18 cellular contexts compared by ENCODE assay signal in the genomic region with DNA sequence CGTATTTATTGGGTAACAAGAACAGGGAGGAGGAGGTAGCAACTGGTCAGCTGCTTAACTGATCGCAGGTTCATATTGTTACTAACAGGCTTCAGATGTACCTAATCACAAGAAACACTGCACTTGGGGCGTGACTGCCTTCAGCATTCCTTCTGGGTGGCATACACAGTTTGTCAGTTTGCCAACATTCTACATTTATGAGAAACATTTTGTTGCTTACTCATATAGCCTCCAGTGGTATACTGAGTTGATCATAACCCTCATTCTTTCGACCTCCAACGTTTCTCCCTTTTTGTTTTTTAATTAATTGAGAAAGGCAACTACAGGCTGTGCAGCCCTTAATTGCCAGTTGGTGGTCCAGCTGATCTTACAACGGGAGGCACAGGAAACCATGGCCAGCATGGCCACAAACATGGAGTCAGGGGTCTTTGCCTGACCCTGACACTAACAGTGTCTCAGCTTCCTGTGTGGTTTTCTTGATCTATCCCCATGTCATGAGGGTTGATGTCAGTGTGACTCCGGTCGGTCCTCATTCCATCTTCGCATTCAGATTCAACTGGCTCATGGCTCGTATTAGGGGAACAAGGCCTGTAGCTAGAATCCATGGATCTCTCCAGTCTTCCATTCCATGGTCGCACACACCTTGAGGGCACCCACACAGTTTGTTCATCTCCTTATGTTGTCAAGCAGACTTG. TPM values are rescaled to one million over a fixed set of nuclear protein-coding genes. Genes with fewer than 3 reads are reported as not detected.
A peak's percentile ranks its signal among the peaks of the same experiment; 100 is the strongest.
DNase-seq lines count a peak whose midpoint lies in the region; ATAC-seq and TF ChIP-seq lines count a peak whose summit lies in the region.
"Had no signal": no experiment of that assay in that cellular context is flagged by ENCODE, and none has a peak within 500 bp of the region (broad histone marks: within the 10 kb centered on the region; RNA-seq: fewer than 3 reads in every experiment).

No MANE protein-coding gene starts in this region.

- peaks cover 68% of the 10 kb centered on the region for H3K79me2 ChIP-seq in neural progenitor cell (ENCODE audit: low read depth)
- H3K79me2 ChIP-seq in Karpas-422 (ENCODE audit: low read length) = no peaks in the 10 kb centered on the region

- H2AFZ ChIP-seq in neural progenitor cell (replicated peaks) = no peak overlapping the region
- no peak overlapping the region for H2AFZ ChIP-seq in Karpas-422 (ENCODE audit: low read length)

- peaks cover 63% of the 10 kb centered on the region for H3K9me3 Mint-ChIP-seq in neural progenitor cell

- H3K27me3 Mint-ChIP-seq in neural progenitor cell (ENCODE audit: insufficient read depth, low read depth) = peaks cover 2% of the 10 kb centered on the region

- H3K9me3 ChIP-seq in BLaER1 (peaks cover 91% of the 10 kb centered on the region), SJSA1 (replicated peaks) (peaks cover 25% of the 10 kb centered on the region), neural progenitor cell (ENCODE audit: low read depth) (peaks cover 8% of the 10 kb centered on the region), Karpas-422 (ENCODE audit: low read length) (peaks cover 13% of the 10 kb centered on the region)
- H3K9me3 ChIP-seq: SK-N-SH had no signal

- H3K36me3 Mint-ChIP-seq in neural progenitor cell = peaks cover 41% of the 10 kb centered on the region

- no peaks in the 10 kb centered on the region for H3K27me3 ChIP-seq in BLaER1
- no peaks in the 10 kb centered on the region for H3K27me3 ChIP-seq in SJSA1 (replicated peaks)
- H3K27me3 ChIP-seq in neural progenitor cell = no peaks in the 10 kb centered on the region
- H3K27me3 ChIP-seq in Karpas-422 (ENCODE audit: low read length) = no peaks in the 10 kb centered on the region

- H4K20me1 ChIP-seq in BLaER1 (no peaks in the 10 kb centered on the region), neural progenitor cell (ENCODE audit: low read depth) (no peaks in the 10 kb centered on the region), Karpas-422 (ENCODE audit: insufficient read depth, low read depth, low read length) (no peaks in the 10 kb centered on the region)

- no peaks in the 10 kb centered on the region for H3F3A ChIP-seq in neural progenitor cell (ENCODE audit: low read depth)

- H3K4me1 Mint-ChIP-seq in neural progenitor cell = no peaks in the 10 kb centered on the region
- H3K4me1 Mint-ChIP-seq: CD14-positive monocyte had no signal

- H3K4me3 Mint-ChIP-seq in neural progenitor cell = no peak overlapping the region
- H3K4me3 Mint-ChIP-seq: CD14-positive monocyte had no signal

- peak; percentile 81 for DNase-seq in LoVo (ENCODE audit: low spot score)
- no peak for DNase-seq in SJSA1 (ENCODE audit: low read depth in 1 of 2, low spot score in 2 of 2)
- peak; percentile 80 for DNase-seq in epithelial cell of prostate (ENCODE audit: low read depth, low spot score)
- DNase-seq in neural progenitor cell (ENCODE audit: low spot score) = no peak
- no peak for DNase-seq in Karpas-422
- DNase-seq in stimulated activated CD4-positive, alpha-beta T cell treated with anti-CD3 and anti-CD28 coated beads, Interleukin-1b, Interleukin-23, amount 100 ng/mL, for 48 hours = no peak
- DNase-seq: COR-L47, DMS53, GOT3, KG1, NCI-H187 treated with DMSO at 0.1 percent for 48 hours, NCI-H2171, NCI-H510A, SK-N-SH had no signal

- no peak overlapping the region for H3K27ac ChIP-seq in BLaER1
- peak overlapping the region; percentile 8; the same call in 1 of the 2 replicates for H3K27ac ChIP-seq in SJSA1
- H3K27ac ChIP-seq in epithelial cell of prostate = peak overlapping the region; percentile 88
- no peak overlapping the region for H3K27ac ChIP-seq in neural progenitor cell
- no peak overlapping the region for H3K27ac ChIP-seq in Karpas-422 (ENCODE audit: low read length)
- H3K27ac ChIP-seq: HL-60 had no signal

- no peak for ATAC-seq in GM19455 (IDR thresholded peaks at IDR 0.05; ENCODE audit: unreplicated experiment)

- H3K9ac ChIP-seq in BLaER1 (no peak overlapping the region), neural progenitor cell (no peak overlapping the region), Karpas-422 (ENCODE audit: low read length) (no peak overlapping the region)
- H3K9ac ChIP-seq: SK-N-SH had no signal

- no peaks in the 10 kb centered on the region for H3K9me2 ChIP-seq in Karpas-422 (replicated peaks; ENCODE audit: insufficient read depth, low read length)
- H3K9me2 ChIP-seq: SK-N-SH had no signal

- peak overlapping the region; percentile 36 for H3K4me3 ChIP-seq in BLaER1
- no peak overlapping the region for H3K4me3 ChIP-seq in SJSA1
- no peak overlapping the region for H3K4me3 ChIP-seq in neural progenitor cell
- no peak overlapping the region for H3K4me3 ChIP-seq in Karpas-422 (ENCODE audit: low read length)

- no peak for TF ChIP-seq CTCF in neural progenitor cell (IDR thresholded peaks at IDR 0.05)

- no peaks in the 10 kb centered on the region for H3K4me1 ChIP-seq in BLaER1
- peaks cover 29% of the 10 kb centered on the region for H3K4me1 ChIP-seq in SJSA1 (replicated peaks)
- H3K4me1 ChIP-seq in neural progenitor cell = no peaks in the 10 kb centered on the region
- H3K4me1 ChIP-seq in Karpas-422 (ENCODE audit: low read length) = no peaks in the 10 kb centered on the region

- peaks cover 58% of the 10 kb centered on the region for H3K36me3 ChIP-seq in BLaER1
- H3K36me3 ChIP-seq in SJSA1 = peaks cover 49% of the 10 kb centered on the region
- no peaks in the 10 kb centered on the region for H3K36me3 ChIP-seq in neural progenitor cell
- no peaks in the 10 kb centered on the region for H3K36me3 ChIP-seq in Karpas-422 (ENCODE audit: insufficient read depth, low read length)

- H3K27ac Mint-ChIP-seq in neural progenitor cell = no peak overlapping the region

- H3K4me2 ChIP-seq in BLaER1 (no peak overlapping the region), neural progenitor cell (no peak overlapping the region), Karpas-422 (ENCODE audit: low read depth, low read length, poor library complexity, severe bottlenecking) (no peak overlapping the region)
- H3K4me2 ChIP-seq: SK-N-SH had no signal

RNA-seq across cellular contexts. Expression of a gene that starts 9.4 kb away (rescaled TPM):
- total RNA-seq in SJSA1 (2014; rRNA removed; shearing (Covaris generic)) = 73.6 and 76.9 TPM in 2 replicates
- 39.8 and 61.8 TPM in 2 replicates for total RNA-seq in neural progenitor cell (ENCODE audit: low replicate concordance)
- 1.7 and 3.7 TPM in 2 replicates for total RNA-seq in Karpas-422 (2014; rRNA removed; shearing (Covaris generic); ENCODE audit: low replicate concordance)

Comparison
In these comparisons a context has a peak if more than half of its experiments do, and no peak if none do; other contexts are left out.
1. H3K27ac ChIP-seq: peak in SJSA1 (single experiment) and epithelial cell of prostate (single experiment); none in BLaER1 (single experiment), neural progenitor cell (single experiment) and Karpas-422 (single experiment).
2. DNase-seq: peak in LoVo (single experiment) and epithelial cell of prostate (single experiment); none in SJSA1 (0 of 2), neural progenitor cell (single experiment), Karpas-422 (single experiment) and stimulated activated CD4-positive, alpha-beta T cell treated with anti-CD3 and anti-CD28 coated beads, Interleukin-1b, Interleukin-23, amount 100 ng/mL, for 48 hours (single experiment).